In genomic region chr11:61372659-61373058, GRCh38 we compare ENCODE assay signal across 17 cellular contexts. TPM values are rescaled to one million over a fixed set of nuclear protein-coding genes. Genes with fewer than 3 reads are reported as not detected.
DNase-seq lines count a peak whose midpoint lies in the region; ATAC-seq and TF ChIP-seq lines count a peak whose summit lies in the region.
"Had no signal": no experiment of that assay in that cellular context is flagged by ENCODE, and none has a peak within 500 bp of the region (broad histone marks: within the 10 kb centered on the region; RNA-seq: fewer than 3 reads in every experiment).

No MANE protein-coding gene starts in this region.

- CTCF ChIA-PET in activated naive CD4-positive, alpha-beta T cell treated with anti-CD3 and anti-CD28 coated beads, Interleukin-2, amount 10 ng/mL, durations not matched to agents 7 days and 5 days (lab: Charles Lee): interaction anchor here (0.7 to 1.3 kb wide), 2 partner anchors 12 to 37 kb away, joined by 3 read pairs; no protein-coding TSS in a partner anchor

- no peak overlapping the region for H2BK15ac ChIP-seq in mesendoderm (replicated peaks; ENCODE audit: low read depth)

- WGBS in mesendoderm (ENCODE audit: extremely low coverage, insufficient coverage, low lambda C conversion rate): no CpG with 5 or more reads among the region's 3 CpGs

- H3K27me3 ChIP-seq in mesendoderm (ENCODE audit: insufficient read depth, low read length, poor library complexity): no peaks in the 10 kb centered on the region
- H3K27me3 ChIP-seq: BLaER1 treated with 17β-estradiol and CSF1 and Interleukin-3, amounts not matched to agents 10 nM and 100 nM had no signal

- no peak for TF ChIP-seq CTCF in VCaP (conservative IDR thresholded peaks at IDR 0.05)

- H3K27ac Mint-ChIP-seq in activated naive CD4-positive, alpha-beta T cell treated with anti-CD3 and anti-CD28 coated beads, Interleukin-2, amount 10 ng/mL, durations not matched to agents 7 days and 5 days: peak overlapping the region; percentile 24
- H3K27ac Mint-ChIP-seq in activated naive CD8-positive, alpha-beta T cell treated with anti-CD3 and anti-CD28 coated beads, Interleukin-2, amount 50 U/mL, for 24 hours: no peak overlapping the region
- H3K27ac Mint-ChIP-seq: CD4-positive, CD25-positive, alpha-beta regulatory T cell had no signal

- H3K36me3 Mint-ChIP-seq in activated naive CD4-positive, alpha-beta T cell treated with anti-CD3 and anti-CD28 coated beads, Interleukin-2, amount 10 ng/mL, durations not matched to agents 7 days and 5 days: peaks cover 47% of the 10 kb centered on the region
- peaks cover 64% of the 10 kb centered on the region for H3K36me3 Mint-ChIP-seq in activated naive CD8-positive, alpha-beta T cell treated with anti-CD3 and anti-CD28 coated beads, Interleukin-2, amount 50 U/mL, for 24 hours (ENCODE audit: low read depth)

- no peak overlapping the region for H2AK5ac ChIP-seq in mesendoderm (ENCODE audit: low read length)

- no peaks in the 10 kb centered on the region for H3K27me3 Mint-ChIP-seq in activated naive CD4-positive, alpha-beta T cell treated with anti-CD3 and anti-CD28 coated beads, Interleukin-2, amount 10 ng/mL, durations not matched to agents 7 days and 5 days
- H3K27me3 Mint-ChIP-seq in activated naive CD8-positive, alpha-beta T cell treated with anti-CD3 and anti-CD28 coated beads, Interleukin-2, amount 50 U/mL, for 24 hours: no peaks in the 10 kb centered on the region
- H3K27me3 Mint-ChIP-seq: CD4-positive, CD25-positive, alpha-beta regulatory T cell had no signal

- H4K8ac ChIP-seq in mesendoderm (ENCODE audit: low read depth, low read length): no peak overlapping the region

- peaks cover 10% of the 10 kb centered on the region for H3K36me3 ChIP-seq in mesendoderm (ENCODE audit: control insufficient read depth, insufficient read depth, low read length)

- H3K9me3 Mint-ChIP-seq in activated naive CD4-positive, alpha-beta T cell treated with anti-CD3 and anti-CD28 coated beads, Interleukin-2, amount 10 ng/mL, durations not matched to agents 7 days and 5 days: peaks cover 4% of the 10 kb centered on the region
- no peaks in the 10 kb centered on the region for H3K9me3 Mint-ChIP-seq in activated naive CD8-positive, alpha-beta T cell treated with anti-CD3 and anti-CD28 coated beads, Interleukin-2, amount 50 U/mL, for 24 hours
- H3K9me3 Mint-ChIP-seq: CD4-positive, CD25-positive, alpha-beta regulatory T cell had no signal

- H2BK120ac ChIP-seq in mesendoderm (ENCODE audit: low read depth, low read length): no peak overlapping the region

- no peak overlapping the region for H3K18ac ChIP-seq in mesendoderm (ENCODE audit: low read length)

- no peak overlapping the region for H3K4ac ChIP-seq in mesendoderm (ENCODE audit: low read depth, low read length)

- H3K4me1 ChIP-seq in mesendoderm (ENCODE audit: control insufficient read depth, low read depth, low read length): no peaks in the 10 kb centered on the region
- H3K4me1 ChIP-seq: HAP-1 had no signal

- no peaks in the 10 kb centered on the region for H3K79me2 ChIP-seq in mesendoderm (ENCODE audit: control insufficient read depth, insufficient read depth, low read length)

- H3K56ac ChIP-seq in mesendoderm (ENCODE audit: low read length): no peak overlapping the region

- no peak for ATAC-seq in activated naive CD8-positive, alpha-beta T cell treated with anti-CD3 and anti-CD28 coated beads, Interleukin-2, amount 50 U/mL, for 24 hours
- no peak for ATAC-seq in HG02623 (IDR thresholded peaks at IDR 0.05; ENCODE audit: unreplicated experiment)
- ATAC-seq: K562 had no signal

- DNase-seq in activated naive CD4-positive, alpha-beta T cell treated with anti-CD3 and anti-CD28 coated beads, Interleukin-2, amount 10 ng/mL, durations not matched to agents 7 days and 5 days: no peak
- DNase-seq in activated naive CD4-positive, alpha-beta T cell treated with anti-CD3 and anti-CD28 coated beads, Interleukin-2, amount 50 U/mL, for 16 hours: no peak
- DNase-seq in mesendoderm (peak; percentile 40), COLO829 (ENCODE audit: low spot score) (no peak), NCI-H345 (lab: John Stamatoyannopoulos, UW) (no peak)
- DNase-seq in activated naive CD8-positive, alpha-beta T cell treated with anti-CD3 and anti-CD28 coated beads, Interleukin-2, amount 50 U/mL, for 24 hours: no peak
- DNase-seq: 8988T; ACHN; Calu3; CD4-positive, CD25-positive, alpha-beta regulatory T cell; DMS 273 treated with DMSO at 0.1 percent for 48 hours; DND-41 had no signal

- no peak overlapping the region for H4K5ac ChIP-seq in mesendoderm (ENCODE audit: low read length)

- H3K4me2 ChIP-seq in mesendoderm (ENCODE audit: low read length): no peak overlapping the region
- H3K4me2 ChIP-seq: BLaER1 treated with 17β-estradiol and CSF1 and Interleukin-3, amounts not matched to agents 10 nM and 100 nM had no signal

- H2BK5ac ChIP-seq in mesendoderm (ENCODE audit: low read length): no peak overlapping the region

- no peak overlapping the region for H3K9ac ChIP-seq in mesendoderm (ENCODE audit: low read length)
- H3K9ac ChIP-seq: BLaER1 treated with 17β-estradiol and CSF1 and Interleukin-3, amounts not matched to agents 10 nM and 100 nM had no signal

- no peak overlapping the region for H3K4me3 ChIP-seq in mesendoderm (ENCODE audit: low read length)
- H3K4me3 ChIP-seq: BLaER1 treated with 17β-estradiol and CSF1 and Interleukin-3, amounts not matched to agents 10 nM and 100 nM; HAP-1; K562 had no signal

- H3K23ac ChIP-seq in mesendoderm (ENCODE audit: low read length): no peak overlapping the region

- peak overlapping the region; percentile 85 for H3K27ac ChIP-seq in VCaP
- H3K27ac ChIP-seq in mesendoderm (ENCODE audit: low read depth, low read length): no peak overlapping the region
- H3K27ac ChIP-seq: BLaER1 treated with 17β-estradiol and CSF1 and Interleukin-3, amounts not matched to agents 10 nM and 100 nM had no signal

- H3K4me3 Mint-ChIP-seq in activated naive CD4-positive, alpha-beta T cell treated with anti-CD3 and anti-CD28 coated beads, Interleukin-2, amount 10 ng/mL, durations not matched to agents 7 days and 5 days: no peak overlapping the region
- no peak overlapping the region for H3K4me3 Mint-ChIP-seq in activated naive CD8-positive, alpha-beta T cell treated with anti-CD3 and anti-CD28 coated beads, Interleukin-2, amount 50 U/mL, for 24 hours
- H3K4me3 Mint-ChIP-seq: CD4-positive, CD25-positive, alpha-beta regulatory T cell had no signal

- H3K79me1 ChIP-seq in mesendoderm (ENCODE audit: low read length): no peaks in the 10 kb centered on the region

- H3K4me1 Mint-ChIP-seq in activated naive CD4-positive, alpha-beta T cell treated with anti-CD3 and anti-CD28 coated beads, Interleukin-2, amount 10 ng/mL, durations not matched to agents 7 days and 5 days: peaks cover 7% of the 10 kb centered on the region
- H3K4me1 Mint-ChIP-seq in activated naive CD8-positive, alpha-beta T cell treated with anti-CD3 and anti-CD28 coated beads, Interleukin-2, amount 50 U/mL, for 24 hours: peaks cover 14% of the 10 kb centered on the region

RNA-seq across cellular contexts. Expression of gene TMEM138, which starts 10.5 kb away (rescaled TPM):
- 52.8 TPM for polyA plus RNA-seq in mesendoderm (2013, experiment 1 of 2)
- 51.4 TPM for polyA plus RNA-seq in mesendoderm (2013, experiment 2 of 2)

RNA-seq across cellular contexts. Expression of gene CYB561A3, which starts 11.0 kb away (rescaled TPM):
- 12.7 TPM for polyA plus RNA-seq in mesendoderm (2013, experiment 1 of 2)
- polyA plus RNA-seq in mesendoderm (2013, experiment 2 of 2): 13.1 TPM

RNA-seq across cellular contexts. Expression of gene TMEM216, which starts 19.7 kb away (rescaled TPM):
- polyA plus RNA-seq in mesendoderm (2013, experiment 1 of 2): 41.8 TPM
- 41.4 TPM for polyA plus RNA-seq in mesendoderm (2013, experiment 2 of 2)

RNA-seq across cellular contexts. Expression of gene TKFC, which starts 39.6 kb away (rescaled TPM):
- 17.3 TPM for polyA plus RNA-seq in mesendoderm (2013, experiment 1 of 2)
- 16.9 TPM for polyA plus RNA-seq in mesendoderm (2013, experiment 2 of 2)

RNA-seq across cellular contexts. Expression of gene DDB1, which starts 39.8 kb away (rescaled TPM):
- polyA plus RNA-seq in mesendoderm (2013, experiment 1 of 2): 111 TPM
- polyA plus RNA-seq in mesendoderm (2013, experiment 2 of 2): 111 TPM
